In genomic region chr5:157108961-157109360, GRCh38 we compare ENCODE assay signal across 8 cellular contexts. TPM values are rescaled to one million over a fixed set of nuclear protein-coding genes. Genes with fewer than 3 reads are reported as not detected.
DNase-seq lines count a peak whose midpoint lies in the region; ATAC-seq and TF ChIP-seq lines count a peak whose summit lies in the region.

TSS of gene HAVCR2 (minus strand) at chr5:157109044. CDS start at chr5:157108983, 61 bp downstream.

- H3K27me3 ChIP-seq in naive thymus-derived CD4-positive, alpha-beta T cell (ENCODE audit: control insufficient read depth in 2 of 2, insufficient read depth in 2 of 2, low read length in 2 of 2) = no peaks in the 10 kb centered on the region
- H3K27me3 ChIP-seq in mammary epithelial cell (ENCODE audit: insufficient read depth, low read length) = no peaks in the 10 kb centered on the region

- TF ChIP-seq CTCF in mammary epithelial cell (conservative IDR thresholded peaks at IDR 0.05 in 1 of 2, IDR thresholded peaks at IDR 0.05 in 1 of 2; ENCODE audit: extremely low read depth in 1 of 2, insufficient read depth in 1 of 2, low read depth in 1 of 2, low read length in 2 of 2) = no peak

- CTCF ChIA-PET in naive thymus-derived CD4-positive, alpha-beta T cell (lab: Charles Lee) = interaction anchor here (0.5 to 1.2 kb wide), 2 partner anchors 22 to 57 kb away, joined by 3 read pairs; no protein-coding TSS in a partner anchor
- CTCF ChIA-PET in mammary epithelial cell (lab: Charles Lee; ENCODE audit: low non-redundant PET) = no interaction called here

- no peaks in the 10 kb centered on the region for H3K36me3 ChIP-seq in naive thymus-derived CD4-positive, alpha-beta T cell (ENCODE audit: control insufficient read depth in 2 of 3, insufficient read depth in 3 of 3, low read length in 3 of 3)
- no peaks in the 10 kb centered on the region for H3K36me3 ChIP-seq in mammary epithelial cell (ENCODE audit: insufficient read depth, low read length)

- TF ChIP-seq POLR2A in Raji (IDR thresholded peaks at IDR 0.05; ENCODE audit: insufficient read depth, low read depth, low read length) = 0 out of 2 replicates have a peak, but pooled peaks have one; percentile 22

- H3K36me3 Mint-ChIP-seq in activated naive CD4-positive, alpha-beta T cell treated with anti-CD3 and anti-CD28 coated beads, Interleukin-2, amount 50 U/mL, for 72 hours = peaks cover 20 to 48% of the 10 kb centered on the region in 2 donors
- H3K36me3 Mint-ChIP-seq in naive thymus-derived CD4-positive, alpha-beta T cell = peaks cover 4 to 44% (median 12%) of the 10 kb centered on the region in 5 donors

- peak within 1 kb of the TSS; percentile 27 for H3K4me3 ChIP-seq in naive thymus-derived CD4-positive, alpha-beta T cell (ENCODE audit: low read length)
- no peak within 1 kb of the TSS for H3K4me3 ChIP-seq in mammary epithelial cell (replicated peaks in 1 of 3; ENCODE audit: insufficient read depth in 1 of 3, low read depth in 2 of 3, low read length in 3 of 3)

- peaks cover 16 to 68% (median 47%) of the 10 kb centered on the region in 7 donors for H3K4me1 Mint-ChIP-seq in naive thymus-derived CD4-positive, alpha-beta T cell

- no peak within 1 kb of the TSS for H3K4me2 ChIP-seq in mammary epithelial cell (ENCODE audit: insufficient read depth, low read depth, low read length)

- peak; percentile 83 for ATAC-seq in GM18508 (IDR thresholded peaks at IDR 0.05; ENCODE audit: insufficient read depth, unreplicated experiment)
- ATAC-seq in HG02840 (IDR thresholded peaks at IDR 0.05; ENCODE audit: low FRiP score, unreplicated experiment) = peak; percentile 68
- ATAC-seq in activated naive CD4-positive, alpha-beta T cell treated with anti-CD3 and anti-CD28 coated beads, Interleukin-2, amount 50 U/mL, for 72 hours = peak; percentile 81 to 97
- peak; percentile 90 for ATAC-seq in naive thymus-derived CD4-positive, alpha-beta T cell

- H3K79me2 ChIP-seq in mammary epithelial cell (ENCODE audit: insufficient read depth, low read length) = no peaks in the 10 kb centered on the region

- peak; percentile 44 to 59 for DNase-seq in activated naive CD4-positive, alpha-beta T cell treated with anti-CD3 and anti-CD28 coated beads, Interleukin-2, amount 50 U/mL, for 72 hours (ENCODE audit: low spot score in 2 of 2)
- peak; percentile 20 to 73 (median 57) for DNase-seq in naive thymus-derived CD4-positive, alpha-beta T cell
- no peak for DNase-seq in NCI-H226
- no peak for DNase-seq in NCI-H69 (lab: John Stamatoyannopoulos, UW)
- DNase-seq in mammary epithelial cell = no peak

- H4K20me1 ChIP-seq in mammary epithelial cell (ENCODE audit: insufficient read depth, low read length) = no peaks in the 10 kb centered on the region

- H3K27me3 Mint-ChIP-seq in naive thymus-derived CD4-positive, alpha-beta T cell = no peaks in the 10 kb centered on the region

- POLR2A ChIA-PET in naive thymus-derived CD4-positive, alpha-beta T cell (lab: Charles Lee) = interaction anchor here (1.2 to 2.2 kb wide), 2 partner anchors 34 to 195 kb away, joined by 3 to 15 read pairs; partner anchors contain the start of gene MED7

- H3K9me3 ChIP-seq in naive thymus-derived CD4-positive, alpha-beta T cell (ENCODE audit: control insufficient read depth in 2 of 3, low read length in 3 of 3) = no peaks in the 10 kb centered on the region
- H3K9me3 ChIP-seq in mammary epithelial cell (replicated peaks; ENCODE audit: insufficient read depth, low read length) = no peaks in the 10 kb centered on the region

- no peaks in the 10 kb centered on the region for H3K9me3 Mint-ChIP-seq in activated naive CD4-positive, alpha-beta T cell treated with anti-CD3 and anti-CD28 coated beads, Interleukin-2, amount 50 U/mL, for 72 hours
- no peaks in the 10 kb centered on the region for H3K9me3 Mint-ChIP-seq in naive thymus-derived CD4-positive, alpha-beta T cell

- in situ Hi-C loops in mammary epithelial cell (cut with MboI; ENCODE audit: low sequenced_read_pairs in 2 of 2) = no loop called here

- 50% methylated on average over 3 of the region's 3 CpGs for WGBS in mammary epithelial cell (ENCODE audit: low coverage, missing lambda C conversion rate)

- peaks cover 19 to 22% of the 10 kb centered on the region in 2 donors for H3K4me1 ChIP-seq in naive thymus-derived CD4-positive, alpha-beta T cell (ENCODE audit: control insufficient read depth in 2 of 2, insufficient read depth in 2 of 2, low read length in 2 of 2)
- H3K4me1 ChIP-seq in mammary epithelial cell (ENCODE audit: insufficient read depth, low read length) = no peaks in the 10 kb centered on the region

- H3K27ac ChIP-seq in naive thymus-derived CD4-positive, alpha-beta T cell (ENCODE audit: low read depth, low read length) = peak within 1 kb of the TSS; percentile 55
- no peak within 1 kb of the TSS for H3K27ac ChIP-seq in mammary epithelial cell (ENCODE audit: insufficient read depth, low read depth, low read length)

- no peak within 1 kb of the TSS for H2AFZ ChIP-seq in mammary epithelial cell (ENCODE audit: low read depth, low read length)

- BruUV-seq in mammary epithelial cell (replicated peaks; lab: Mats Ljungman, UMichigan) = no TSS peak

- peak within 1 kb of the TSS; percentile 90 to 96 for H3K27ac Mint-ChIP-seq in activated naive CD4-positive, alpha-beta T cell treated with anti-CD3 and anti-CD28 coated beads, Interleukin-2, amount 50 U/mL, for 72 hours
- peak within 1 kb of the TSS; percentile 82 to 96 (median 92) for H3K27ac Mint-ChIP-seq in naive thymus-derived CD4-positive, alpha-beta T cell

- intact Hi-C loops in naive thymus-derived CD4-positive, alpha-beta T cell (cut with micrococcal nuclease) = loop anchor here (1.0 to 10.0 kb wide), 7 partner anchors 20 to 188 kb away; partner anchors contain the start of genes MED7 (in 2 of the 2) and ITK (in 1 of the 2)
- intact Hi-C loops in mammary epithelial cell (cut with micrococcal nuclease) = no loop called here

- dilution Hi-C loops in mammary epithelial cell (cut with HindIII; ENCODE audit: low sequenced_read_pairs) = loop anchor here (25.0 kb wide), 1 partner anchor 103 kb away; no protein-coding TSS in a partner anchor

- H3K4me3 Mint-ChIP-seq in naive thymus-derived CD4-positive, alpha-beta T cell = peak within 1 kb of the TSS; percentile 81 to 97 (median 85)

- H3K9ac ChIP-seq in mammary epithelial cell (ENCODE audit: insufficient read depth, low read length) = no peak within 1 kb of the TSS

RNA-seq across cellular contexts. Expression of gene HAVCR2, which starts in this region (rescaled TPM):
- total RNA-seq in activated naive CD4-positive, alpha-beta T cell treated with anti-CD3 and anti-CD28 coated beads, Interleukin-2, amount 50 U/mL, for 72 hours = 10 to 100 TPM; 34.4 to 52.2 TPM
- 100 to 1,000 TPM in 1 of 5 experiments, 10 to 100 TPM in 1, 1 to 10 TPM in 3; 5.1 to 110 (median 5.5) TPM for total RNA-seq in naive thymus-derived CD4-positive, alpha-beta T cell
- polyA plus RNA-seq in naive thymus-derived CD4-positive, alpha-beta T cell = 1 to 10 TPM; 2.2 to 4.7 TPM
- under 1 TPM in 1 of 2 donors, not detected in 1; 0.17 TPM for total RNA-seq in mammary epithelial cell
- polyA plus RNA-seq in mammary epithelial cell = not detected
- not detected for polyA minus RNA-seq in mammary epithelial cell

Comparison
In these comparisons a context has a peak if more than half of its experiments do, and no peak if none do; other contexts are left out.
1. RNA of gene HAVCR2 (total RNA-seq): 34.4 to 52.2 TPM in activated naive CD4-positive, alpha-beta T cell treated with anti-CD3 and anti-CD28 coated beads, Interleukin-2, amount 50 U/mL, for 72 hours and 5.1 to 110 TPM in naive thymus-derived CD4-positive, alpha-beta T cell; 0.17 TPM in mammary epithelial cell; every median in the first group is over 4 times any median in the second.
2. DNase-seq: peak in activated naive CD4-positive, alpha-beta T cell treated with anti-CD3 and anti-CD28 coated beads, Interleukin-2, amount 50 U/mL, for 72 hours (2 of 2) and naive thymus-derived CD4-positive, alpha-beta T cell (9 of 9); none in NCI-H226 (single experiment), NCI-H69 (single experiment) and mammary epithelial cell (single experiment).
3. Peak in every context shown above with its lines, with median percentiles within 50 percentile points of each other: ATAC-seq.